In the genomic region with DNA sequence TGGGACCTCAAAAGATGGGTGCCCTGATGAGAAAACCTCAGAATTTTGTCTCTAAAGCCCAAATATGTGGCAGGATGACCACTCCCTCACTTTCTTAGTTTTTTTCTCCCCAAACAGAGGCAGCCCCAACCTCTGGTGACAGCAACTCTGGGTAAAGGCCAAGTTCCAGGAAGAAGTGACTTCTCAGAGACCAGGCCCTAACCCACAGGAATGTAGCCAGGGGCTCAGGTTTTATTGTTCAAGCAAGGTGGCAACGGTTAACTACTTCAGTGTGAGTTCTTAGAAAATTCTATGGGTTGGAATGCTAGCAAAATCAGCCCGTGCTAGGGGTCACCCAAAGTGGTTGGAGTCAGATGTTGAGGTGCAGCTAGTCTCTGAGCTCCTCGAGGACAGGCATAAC, we compare ENCODE assay signal across 21 cellular contexts. TPM values are rescaled to one million over a fixed set of nuclear protein-coding genes. Genes with fewer than 3 reads are reported as not detected.
DNase-seq lines count a peak whose midpoint lies in the region; ATAC-seq, FAIRE-seq and TF ChIP-seq lines count a peak whose summit lies in the region.
"Had no signal": no experiment of that assay in that cellular context is flagged by ENCODE, and none has a peak within 500 bp of the region (broad histone marks: within the 10 kb centered on the region; RNA-seq: fewer than 3 reads in every experiment).

No MANE protein-coding gene starts in this region.

- BruUV-seq in PC-9 (replicated peaks; lab: Mats Ljungman, UMichigan): no TSS peak

- POLR2A ChIA-PET in PC-9 (lab: Charles Lee; ENCODE audit: unreplicated experiment): no interaction called here

- intact Hi-C loops in PC-9 (cut with micrococcal nuclease; ENCODE audit: unreplicated experiment) (no loop called here), spleen (cut with DNase I; ENCODE audit: low total_unique reads) (no loop called here)

- no peaks in the 10 kb centered on the region for H3K4me1 Mint-ChIP-seq in endothelial cell (ENCODE audit: unreplicated experiment)
- H3K4me1 Mint-ChIP-seq: IgD-negative memory B cell had no signal

- H3K27me3 ChIP-seq in PC-9 (ENCODE audit: insufficient read depth, low read depth) (no peaks in the 10 kb centered on the region), spleen (replicated peaks in 1 of 7) (no peaks in the 10 kb centered on the region)
- H3K27me3 ChIP-seq: BE2C had no signal

- no peak overlapping the region for H3K27ac Mint-ChIP-seq in endothelial cell (ENCODE audit: unreplicated experiment)
- H3K27ac Mint-ChIP-seq: IgD-negative memory B cell had no signal

- H3K4me1 ChIP-seq in PC-9 (replicated peaks; ENCODE audit: insufficient read depth) (peaks cover 18% of the 10 kb centered on the region), spleen (peaks cover 0 to 7% (median 5%) of the 10 kb centered on the region in 6 donors)
- H3K4me1 ChIP-seq: BE2C, HAP-1 had no signal

- peak overlapping the region; percentile 44 for H3K27ac ChIP-seq in PC-9
- H3K27ac ChIP-seq in spleen: no peak overlapping the region

- no peak for ATAC-seq in HG03565 (IDR thresholded peaks at IDR 0.05; ENCODE audit: unreplicated experiment)
- ATAC-seq: Panc1 had no signal

- H3K36me3 Mint-ChIP-seq in endothelial cell (ENCODE audit: low read depth, unreplicated experiment): no peaks in the 10 kb centered on the region
- H3K36me3 Mint-ChIP-seq: IgD-negative memory B cell had no signal

- H2AFZ ChIP-seq in PC-9: no peak overlapping the region

- H3K9me3 Mint-ChIP-seq in endothelial cell (ENCODE audit: unreplicated experiment): no peaks in the 10 kb centered on the region
- H3K9me3 Mint-ChIP-seq: IgD-negative memory B cell had no signal

- DNase-seq in HT-29 (ENCODE audit: low spot score) (peak; percentile 33), PC-9 (peak; percentile 65 to 83), glomerular visceral epithelial cell (ENCODE audit: extremely low spot score) (peak; percentile 9), urothelium cell line (ENCODE audit: low spot score) (peak; percentile 73), endothelial cell (ENCODE audit: low spot score) (no peak), spleen (no peak)
- DNase-seq: BE2C, DMS79, Karpas-422, MM.1S, NCI-H1048, NCI-H1417 treated with DMSO at 0.1 percent for 48 hours, NCI-H187, NCI-H446 treated with DMSO at 0.1 percent for 48 hours, NCI-H526 treated with DMSO at 0.1 percent for 48 hours, SIG-M5, SK-N-SH had no signal

- no peaks in the 10 kb centered on the region for H3K9me2 ChIP-seq in PC-9 (ENCODE audit: insufficient read depth)
- H3K9me2 ChIP-seq: SK-N-SH had no signal

- no peaks in the 10 kb centered on the region for H4K20me1 ChIP-seq in PC-9 (ENCODE audit: insufficient read depth)

- 87 to 94% (median 91%) methylated on average over 3 of the region's 3 CpGs for WGBS in spleen, 5 donors

- peaks cover 11% of the 10 kb centered on the region for H3F3A ChIP-seq in PC-9 (ENCODE audit: insufficient read depth, low read depth)

- H3K79me2 ChIP-seq in PC-9 (ENCODE audit: low read depth): no peaks in the 10 kb centered on the region

- peaks cover 2% of the 10 kb centered on the region for H3K27me3 Mint-ChIP-seq in endothelial cell (ENCODE audit: unreplicated experiment)
- H3K27me3 Mint-ChIP-seq: IgD-negative memory B cell had no signal

- H3K36me3 ChIP-seq in PC-9 (ENCODE audit: low read depth) (no peaks in the 10 kb centered on the region), spleen (no peaks in the 10 kb centered on the region)
- H3K36me3 ChIP-seq: BE2C, HAP-1 had no signal

- no peak for FAIRE-seq in urothelium cell line (lab: Jason Lieb, UNC)

- no peak for TF ChIP-seq CTCF in PC-9 (conservative IDR thresholded peaks at IDR 0.05)
- TF ChIP-seq CTCF in endothelial cell (IDR thresholded peaks at IDR 0.05; ENCODE audit: unreplicated experiment): no peak
- TF ChIP-seq CTCF in spleen (IDR thresholded peaks at IDR 0.05 in 8 of 11, conservative IDR thresholded peaks at IDR 0.05 in 3 of 11): no peak

- H3K9me3 ChIP-seq in PC-9 (ENCODE audit: insufficient read depth, low read depth): no peaks in the 10 kb centered on the region
- H3K9me3 ChIP-seq in spleen: no peaks in the 10 kb centered on the region
- H3K9me3 ChIP-seq: BE2C, HAP-1, SK-N-SH had no signal

- TF ChIP-seq POLR2A in spleen (IDR thresholded peaks at IDR 0.05): no peak

- H3K4me3 Mint-ChIP-seq in endothelial cell (ENCODE audit: unreplicated experiment): no peak overlapping the region
- H3K4me3 Mint-ChIP-seq: IgD-negative memory B cell had no signal

- peak overlapping the region; percentile 45 for H3K4me2 ChIP-seq in PC-9
- H3K4me2 ChIP-seq: SK-N-SH had no signal

- H3K4me3 ChIP-seq in PC-9: no peak overlapping the region
- no peak overlapping the region for H3K4me3 ChIP-seq in spleen
- H3K4me3 ChIP-seq: HAP-1 had no signal

- CTCF ChIA-PET in PC-9 (lab: Charles Lee): no interaction called here

RNA-seq across cellular contexts. Expression of a gene that starts 5.1 kb away (rescaled TPM):
- total RNA-seq in HT-29 (2014; rRNA removed; shearing (Covaris generic)): 10.2 and 16.0 TPM in 2 replicates
- 0.33 and 0.35 TPM in 2 replicates for total RNA-seq in PC-9 (2021)
- total RNA-seq in endothelial cell (ENCODE audit: unreplicated experiment): 2.1 TPM
- 10 to 100 TPM; 12.7 to 51.7 (median 18.1) TPM for total RNA-seq in spleen
- 10 to 100 TPM in 1 of 3 donors, 1 to 10 TPM in 2; 6.0 to 10.5 (median 7.2) TPM for polyA plus RNA-seq in spleen

RNA-seq across cellular contexts. Expression of a gene that starts 24.9 kb away (rescaled TPM):
- 1.4 and 3.6 TPM in 2 replicates for total RNA-seq in HT-29 (2014; rRNA removed; shearing (Covaris generic))
- total RNA-seq in PC-9 (2021): 0.48 and 1.2 TPM in 2 replicates
- 0.13 TPM for total RNA-seq in endothelial cell (ENCODE audit: unreplicated experiment)
- under 1 TPM in 3 of 7 donors, not detected in 4; 0.16 to 0.26 (median 0.23) TPM for total RNA-seq in spleen
- polyA plus RNA-seq in spleen: under 1 TPM; 0.19 to 0.33 (median 0.28) TPM
- polyA plus RNA-seq: IgD-negative memory B cell had no signal

RNA-seq across cellular contexts. Expression of a gene that starts 40.2 kb away (rescaled TPM):
- total RNA-seq in HT-29 (2014; rRNA removed; shearing (Covaris generic)): 64.0 and 74.8 TPM in 2 replicates
- total RNA-seq in PC-9 (2021) (44.5 and 47.7 TPM in 2 replicates), endothelial cell (ENCODE audit: unreplicated experiment) (43.9 TPM), spleen (10 to 100 TPM; 33.3 to 60.6 (median 40.5) TPM)
- 10 to 100 TPM; 41.2 to 52.3 (median 42.1) TPM for polyA plus RNA-seq in spleen

Comparison
In these comparisons a context has a peak if more than half of its experiments do, and no peak if none do; other contexts are left out.
1. DNase-seq: peak in HT-29 (single experiment), PC-9 (2 of 2), glomerular visceral epithelial cell (single experiment) and urothelium cell line (single experiment); none in endothelial cell (single experiment) and spleen (single experiment).